Comparison of ENCODE assay signal across 11 cellular contexts in genomic region chr6:161406633-161407032, GRCh38.
DNase-seq lines count a peak whose midpoint lies in the region; ATAC-seq and TF ChIP-seq lines count a peak whose summit lies in the region.
"Had no signal": no experiment of that assay in that cellular context is flagged by ENCODE, and none has a peak within 500 bp of the region (broad histone marks: within the 10 kb centered on the region; RNA-seq: fewer than 3 reads in every experiment).

No MANE protein-coding gene starts in this region.

- H4K8ac ChIP-seq in IMR-90 (ENCODE audit: low read depth in 2 of 2, low read length in 2 of 2), result no peak overlapping the region

- no peaks in the 10 kb centered on the region for H3K9me1 ChIP-seq in IMR-90 (ENCODE audit: insufficient read depth, low read length)

- H3K4ac ChIP-seq in IMR-90 (ENCODE audit: low read depth, low read length), result no peak overlapping the region

- H2AK9ac ChIP-seq in IMR-90 (replicated peaks; ENCODE audit: low read depth, low read length, poor library complexity), result peak overlapping the region; percentile 29

- H2BK5ac ChIP-seq in IMR-90 (ENCODE audit: low read depth, low read length, poor library complexity, severe bottlenecking), result no peak overlapping the region

- H3K14ac ChIP-seq in IMR-90 (replicated peaks; ENCODE audit: low read depth, low read length), result no peak overlapping the region

- ATAC-seq in IMR-90 (ENCODE audit: low read depth), result peak; percentile 40
- ATAC-seq in activated CD8-positive, alpha-beta T cell treated with anti-CD3 and anti-CD28 coated beads for 36 hours, result no peak
- ATAC-seq in GM21515 (IDR thresholded peaks at IDR 0.05; ENCODE audit: unreplicated experiment), result no peak
- ATAC-seq: right lobe of liver had no signal

- H3K56ac ChIP-seq in IMR-90 (ENCODE audit: extremely low read depth, insufficient read depth, low read length), result no peak overlapping the region

- no peak overlapping the region for H3K27ac Mint-ChIP-seq in activated CD8-positive, alpha-beta T cell treated with anti-CD3 and anti-CD28 coated beads for 36 hours
- H3K27ac Mint-ChIP-seq: activated naive CD8-positive, alpha-beta T cell treated with anti-CD3 and anti-CD28 coated beads for 36 hours had no signal

- H3K4me3 ChIP-seq in AG09309 (ENCODE audit: control insufficient read depth, low read depth, low read length), result no peak overlapping the region
- H3K4me3 ChIP-seq in IMR-90 (ENCODE audit: insufficient read depth, low read depth, low read length), result no peak overlapping the region
- H3K4me3 ChIP-seq in kidney epithelial cell (ENCODE audit: low read depth, low read length), result no peak overlapping the region
- H3K4me3 ChIP-seq: right lobe of liver had no signal

- peaks cover 1% of the 10 kb centered on the region for H3K9me3 Mint-ChIP-seq in activated CD8-positive, alpha-beta T cell treated with anti-CD3 and anti-CD28 coated beads for 36 hours
- H3K9me3 Mint-ChIP-seq: activated naive CD8-positive, alpha-beta T cell treated with anti-CD3 and anti-CD28 coated beads for 36 hours had no signal

- H3K36me3 Mint-ChIP-seq in activated CD8-positive, alpha-beta T cell treated with anti-CD3 and anti-CD28 coated beads for 36 hours (ENCODE audit: low read depth), result no peaks in the 10 kb centered on the region
- H3K36me3 Mint-ChIP-seq: activated naive CD8-positive, alpha-beta T cell treated with anti-CD3 and anti-CD28 coated beads for 36 hours had no signal

- no peak overlapping the region for H2BK15ac ChIP-seq in IMR-90 (ENCODE audit: low read depth, low read length)

- H3K79me1 ChIP-seq in IMR-90 (ENCODE audit: low read depth in 1 of 2, low read length in 2 of 2), result no peaks in the 10 kb centered on the region

- dilution Hi-C loops in IMR-90 (cut with HindIII; ENCODE audit: low sequenced_read_pairs, unreplicated experiment), result no loop called here

- POLR2A ChIA-PET in IMR-90 (lab: Charles Lee; ENCODE audit: unreplicated experiment), result no interaction called here
- POLR2A ChIA-PET in activated CD8-positive, alpha-beta T cell treated with anti-CD3 and anti-CD28 coated beads for 36 hours (lab: Charles Lee), result no interaction called here

- TF ChIP-seq CTCF in AG09309 (IDR thresholded peaks at IDR 0.05; ENCODE audit: control insufficient read depth, insufficient read depth, low read depth, low read length, missing control alignments) (no peak), IMR-90 (conservative IDR thresholded peaks at IDR 0.05; ENCODE audit: low read depth, low read length) (no peak), kidney epithelial cell (IDR thresholded peaks at IDR 0.05; ENCODE audit: insufficient read depth, low read length, poor library complexity, severe bottlenecking) (no peak)
- TF ChIP-seq CTCF in activated CD8-positive, alpha-beta T cell treated with anti-CD3 and anti-CD28 coated beads for 36 hours (IDR thresholded peaks at IDR 0.05), result no peak

- H3K27me3 Mint-ChIP-seq in activated CD8-positive, alpha-beta T cell treated with anti-CD3 and anti-CD28 coated beads for 36 hours, result no peaks in the 10 kb centered on the region
- H3K27me3 Mint-ChIP-seq: activated naive CD8-positive, alpha-beta T cell treated with anti-CD3 and anti-CD28 coated beads for 36 hours had no signal

- H3K4me3 Mint-ChIP-seq in activated CD8-positive, alpha-beta T cell treated with anti-CD3 and anti-CD28 coated beads for 36 hours, result no peak overlapping the region
- H3K4me3 Mint-ChIP-seq: activated naive CD8-positive, alpha-beta T cell treated with anti-CD3 and anti-CD28 coated beads for 36 hours had no signal

- no peak overlapping the region for H3K9ac ChIP-seq in IMR-90 (ENCODE audit: low read depth, low read length)

- no peak overlapping the region for H3K27ac ChIP-seq in IMR-90 (ENCODE audit: insufficient read depth, low read length)
- H3K27ac ChIP-seq: right lobe of liver had no signal

- CTCF ChIA-PET in IMR-90 (lab: Yijun Ruan, JAX), result interaction anchor here (1.2 kb wide), 1 partner anchor 12 kb away, joined by 3 read pairs; no protein-coding TSS in a partner anchor
- CTCF ChIA-PET in activated CD8-positive, alpha-beta T cell treated with anti-CD3 and anti-CD28 coated beads for 36 hours (lab: Charles Lee), result interaction anchor here (1.1 to 1.2 kb wide), 2 partner anchors 9 to 12 kb away, joined by 3 to 4 read pairs; no protein-coding TSS in a partner anchor

- no peak for TF ChIP-seq RAD21 in IMR-90 (IDR thresholded peaks at IDR 0.05; ENCODE audit: low read length)

- BruUV-seq in IMR-90 (replicated peaks; lab: Mats Ljungman, UMichigan), result no TSS peak

- H3K9me3 ChIP-seq in IMR-90 (ENCODE audit: control insufficient read depth, insufficient read depth, low read length), result peaks cover 3% of the 10 kb centered on the region; the same call in 1 of the 2 replicates
- H3K9me3 ChIP-seq: right lobe of liver had no signal

- intact Hi-C loops in IMR-90 (cut with micrococcal nuclease), result no loop called here
- intact Hi-C loops in activated CD8-positive, alpha-beta T cell treated with anti-CD3 and anti-CD28 coated beads for 36 hours (cut with micrococcal nuclease), result no loop called here

- no peak overlapping the region for H4K5ac ChIP-seq in IMR-90 (ENCODE audit: low read depth, low read length)

- H2BK20ac ChIP-seq in IMR-90 (ENCODE audit: low read depth, low read length), result no peak overlapping the region

- no CpG with 5 or more reads among the region's 6 CpGs for WGBS in IMR-90 (ENCODE audit: extremely low coverage in 2 of 2, insufficient read length in 1 of 2), 2 experiments

- H3K4me1 ChIP-seq in IMR-90 (ENCODE audit: control insufficient read depth, insufficient read depth, low read length), result no peaks in the 10 kb centered on the region
- H3K4me1 ChIP-seq: right lobe of liver had no signal

- H3K27me3 ChIP-seq in IMR-90 (ENCODE audit: control insufficient read depth, insufficient read depth, low read length) (no peaks in the 10 kb centered on the region), kidney epithelial cell (ENCODE audit: control insufficient read depth, insufficient read depth, low read length) (no peaks in the 10 kb centered on the region)
- H3K27me3 ChIP-seq: right lobe of liver had no signal

- H4K91ac ChIP-seq in IMR-90 (ENCODE audit: insufficient read depth, low read depth, low read length), result no peak overlapping the region

- H4K20me1 ChIP-seq in IMR-90 (ENCODE audit: insufficient read depth, low read length), result no peaks in the 10 kb centered on the region

- no peak overlapping the region for H3K23ac ChIP-seq in IMR-90 (ENCODE audit: low read depth, low read length)

- H2AK5ac ChIP-seq in IMR-90 (ENCODE audit: low read depth, low read length), result no peak overlapping the region

- H2AFZ ChIP-seq in IMR-90 (replicated peaks; ENCODE audit: low read length, poor library complexity), result no peak overlapping the region

- H3K36me3 ChIP-seq in IMR-90 (ENCODE audit: control insufficient read depth, insufficient read depth, low read length), result no peaks in the 10 kb centered on the region
- no peaks in the 10 kb centered on the region for H3K36me3 ChIP-seq in kidney epithelial cell (ENCODE audit: control insufficient read depth, insufficient read depth, low read length)
- H3K36me3 ChIP-seq: right lobe of liver had no signal

- no peak overlapping the region for H2BK120ac ChIP-seq in IMR-90 (ENCODE audit: low read depth, low read length)

- no peak overlapping the region for H3K4me2 ChIP-seq in IMR-90 (ENCODE audit: low read depth, low read length)

- no peak for TF ChIP-seq POLR2A in IMR-90 (IDR thresholded peaks at IDR 0.05; ENCODE audit: low read depth, low read length)

- in situ Hi-C loops in IMR-90 (cut with MboI; ENCODE audit: low sequenced_read_pairs), result loop anchor here (25.0 kb wide), 2 partner anchors 1331 to 2006 kb away; partner anchors contain the start of genes PACRG, PRKN and QKI

- DNase-seq in AG09309 (ENCODE audit: low read depth) (peak; percentile 75), IMR-90 (peak; percentile 88), amniotic epithelial cell (ENCODE audit: low read depth) (peak; percentile 63), kidney epithelial cell (ENCODE audit: low read depth) (peak; percentile 83), anterior cingulate cortex (lab: John Stamatoyannopoulos, UW) (no peak)
- DNase-seq in activated naive CD4-positive, alpha-beta T cell treated with Interleukin-2 at 50 U/mL for 16 hours, result no peak
- no peak for DNase-seq in activated CD8-positive, alpha-beta T cell treated with anti-CD3 and anti-CD28 coated beads for 36 hours
- DNase-seq: activated CD4-positive, CD25-positive, alpha-beta regulatory T cell treated with anti-CD3 and anti-CD28 coated beads, Interleukin-2, amount 50 U/mL, for 72 hours; activated naive CD8-positive, alpha-beta T cell treated with anti-CD3 and anti-CD28 coated beads for 36 hours; right lobe of liver had no signal

- H3K18ac ChIP-seq in IMR-90 (ENCODE audit: low read depth, low read length), result no peak overlapping the region

- H3K4me1 Mint-ChIP-seq in activated CD8-positive, alpha-beta T cell treated with anti-CD3 and anti-CD28 coated beads for 36 hours (ENCODE audit: low read depth), result no peaks in the 10 kb centered on the region
- H3K4me1 Mint-ChIP-seq: activated naive CD8-positive, alpha-beta T cell treated with anti-CD3 and anti-CD28 coated beads for 36 hours had no signal

TF ChIP-seq in IMR-90, 13 proteins besides CTCF, POLR2A, EP300 and RAD21:
- no peak for TF ChIP-seq CHD1 (IDR thresholded peaks at IDR 0.05; ENCODE audit: low read depth, low read length)
- TF ChIP-seq RFX5 (IDR thresholded peaks at IDR 0.05; ENCODE audit: low read depth, low read length), result no peak
- no peak for TF ChIP-seq FOS (IDR thresholded peaks at IDR 0.05; ENCODE audit: low read depth, low read length)
- TF ChIP-seq CEBPB (IDR thresholded peaks at IDR 0.05; ENCODE audit: low read depth, low read length), result peak; percentile 82
- peak; percentile 55; the same call in 1 of the 2 replicates for TF ChIP-seq MAFK (IDR thresholded peaks at IDR 0.05; ENCODE audit: low read depth, low read length)

Comparison
In these comparisons a context has a peak if more than half of its experiments do, and no peak if none do; other contexts are left out.
1. DNase-seq: peak in AG09309 (single experiment), IMR-90 (single experiment), amniotic epithelial cell (single experiment) and kidney epithelial cell (single experiment); none in anterior cingulate cortex (0 of 58), activated naive CD4-positive, alpha-beta T cell treated with Interleukin-2 at 50 U/mL for 16 hours (single experiment) and activated CD8-positive, alpha-beta T cell treated with anti-CD3 and anti-CD28 coated beads for 36 hours (single experiment).